ENCODE assay signal across 10 cellular contexts in the genomic region with DNA sequence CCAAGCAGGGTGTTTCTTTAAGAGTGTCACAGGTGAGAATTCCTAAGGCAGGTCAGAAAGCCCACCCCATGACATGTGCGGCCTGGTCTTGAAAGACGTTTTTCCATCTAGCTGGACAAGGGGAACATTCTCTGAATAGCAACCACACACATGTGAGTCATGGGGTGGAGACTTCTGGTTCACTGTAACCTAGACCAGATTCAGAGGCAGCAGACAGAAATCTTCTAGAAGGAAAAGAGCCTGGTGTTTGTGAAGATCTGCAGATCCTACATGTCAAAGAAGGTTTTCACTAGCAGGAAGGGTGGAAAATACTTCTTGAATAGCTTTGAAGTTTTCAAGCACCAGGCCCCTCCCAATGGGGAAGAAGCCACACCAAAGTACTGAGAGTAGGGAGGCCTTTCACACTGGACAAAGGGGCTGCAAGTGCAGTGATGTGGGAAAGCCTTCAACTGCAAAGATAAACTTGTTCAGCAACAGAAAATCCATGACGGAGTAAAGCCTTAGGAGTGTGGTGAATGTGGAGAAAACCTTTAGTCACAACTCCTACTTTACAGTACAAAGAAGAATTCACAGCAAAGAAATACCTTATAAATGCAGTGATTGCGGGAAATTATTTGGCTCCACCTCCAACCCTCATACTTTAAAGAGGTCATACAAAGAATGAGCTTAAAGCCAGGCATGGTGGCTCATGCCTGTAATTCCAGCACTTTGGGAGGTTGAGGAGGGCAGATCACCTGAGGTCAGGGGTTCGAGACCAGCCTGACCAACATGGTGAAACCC. TPM values are rescaled to one million over a fixed set of nuclear protein-coding genes. Genes with fewer than 3 reads are reported as not detected.
DNase-seq lines count a peak whose midpoint lies in the region; ATAC-seq, FAIRE-seq and TF ChIP-seq lines count a peak whose summit lies in the region.
"Had no signal": no experiment of that assay in that cellular context is flagged by ENCODE, and none has a peak within 500 bp of the region (broad histone marks: within the 10 kb centered on the region; RNA-seq: fewer than 3 reads in every experiment).

No MANE protein-coding gene starts in this region.

- ATAC-seq in HG02970 (IDR thresholded peaks at IDR 0.05; ENCODE audit: low FRiP score, unreplicated experiment) (no peak), left lobe of liver (no peak)

- H2AFZ ChIP-seq in ACC112 (ENCODE audit: low read length, unreplicated experiment), result no peak overlapping the region

- H3K4me3 ChIP-seq in ACC112 (ENCODE audit: low read depth, low read length) (no peak overlapping the region), bronchial epithelial cell (ENCODE audit: low read depth, low read length) (no peak overlapping the region)

- TF ChIP-seq CTCF in bronchial epithelial cell (IDR thresholded peaks at IDR 0.05; ENCODE audit: insufficient read depth, low read length, severe bottlenecking), result no peak

- H3K79me2 ChIP-seq in ACC112 (ENCODE audit: control insufficient read depth, insufficient read depth, low read length, unreplicated experiment), result peaks cover 89% of the 10 kb centered on the region

- no peaks in the 10 kb centered on the region for H3K27me3 ChIP-seq in ACC112 (ENCODE audit: insufficient read depth, low read length)
- no peaks in the 10 kb centered on the region for H3K27me3 ChIP-seq in bronchial epithelial cell (ENCODE audit: control insufficient read depth, insufficient read depth, low read length)

- H3K27ac ChIP-seq in ACC112 (ENCODE audit: low read depth, low read length), result peak overlapping the region; percentile 14; the same call in 1 of the 2 replicates

- H3K36me3 ChIP-seq in ACC112 (ENCODE audit: insufficient read depth, low read length), result no peaks in the 10 kb centered on the region
- H3K36me3 ChIP-seq in bronchial epithelial cell (ENCODE audit: control insufficient read depth, insufficient read depth, low read length), result peaks cover 3% of the 10 kb centered on the region

- no peak for FAIRE-seq in bronchial epithelial cell (lab: Jason Lieb, UNC)
- no peak for FAIRE-seq in GM19239 (lab: Jason Lieb, UNC)

- DNase-seq in HT-29 (ENCODE audit: low spot score) (peak; percentile 91), bronchial epithelial cell (ENCODE audit: low read depth) (peak; percentile 72), kidney tubule cell (ENCODE audit: low spot score) (peak; percentile 82), GM19239 (ENCODE audit: insufficient read length, low spot score) (no peak), SHP77 (lab: John Stamatoyannopoulos, UW) (no peak), left lobe of liver (ENCODE audit: low spot score) (no peak)
- DNase-seq: DMS 273 treated with DMSO at 0.1 percent for 48 hours; stimulated activated CD4-positive, alpha-beta T cell treated with anti-CD3 and anti-CD28 coated beads, Interleukin-4, amount 100 ng/mL, for 1 hour had no signal

- peaks cover 11% of the 10 kb centered on the region for H3K4me1 ChIP-seq in ACC112 (ENCODE audit: control insufficient read depth, insufficient read depth, low read length, unreplicated experiment)

RNA-seq across cellular contexts. Expression of a gene that starts 17.6 kb away (rescaled TPM):
- total RNA-seq in HT-29 (2014; rRNA removed; shearing (Covaris generic)), result 138 and 145 TPM in 2 replicates
- total RNA-seq in bronchial epithelial cell (112 and 118 TPM in 2 replicates), left lobe of liver (36.6 TPM)

RNA-seq across cellular contexts. Expression of a gene that starts 39.2 kb away (rescaled TPM):
- 11.0 and 16.2 TPM in 2 replicates for total RNA-seq in HT-29 (2014; rRNA removed; shearing (Covaris generic))
- 23.0 and 25.0 TPM in 2 replicates for total RNA-seq in bronchial epithelial cell
- total RNA-seq in left lobe of liver, result 5.5 TPM

Comparison
In these comparisons a context has a peak if more than half of its experiments do, and no peak if none do; other contexts are left out.
1. DNase-seq: peak in HT-29 (single experiment), bronchial epithelial cell (single experiment) and kidney tubule cell (single experiment); none in GM19239 (single experiment), SHP77 (0 of 2) and left lobe of liver (single experiment).